ENCODE assay signal across 8 cellular contexts in the genomic region with DNA sequence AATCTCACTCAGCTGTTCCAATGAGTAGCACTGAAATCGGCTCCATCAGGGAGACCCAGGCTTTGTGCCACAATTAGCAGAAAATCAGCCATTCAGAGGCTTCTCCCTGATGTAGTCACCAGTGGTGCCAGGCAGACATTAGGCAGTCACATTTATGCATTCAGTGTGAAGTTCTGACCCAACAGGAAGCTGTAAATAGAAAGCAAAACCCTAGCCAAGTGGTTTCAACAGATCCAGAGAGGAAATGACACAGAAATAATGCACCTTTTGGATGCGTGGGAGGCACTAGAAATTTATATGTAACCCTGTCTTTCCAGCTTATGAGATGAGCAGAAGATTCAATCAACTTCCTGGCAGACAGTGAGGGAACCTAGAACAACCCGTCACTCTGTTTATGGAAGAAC.
A peak's percentile ranks its signal among the peaks of the same experiment; 100 is the strongest.
DNase-seq lines count a peak whose midpoint lies in the region; ATAC-seq and TF ChIP-seq lines count a peak whose summit lies in the region.

No MANE protein-coding gene starts in this region.

- H3K27me3 Mint-ChIP-seq in nephron progenitor cell (ENCODE audit: low read depth, poor library complexity) (no peaks in the 10 kb centered on the region), H9 (ENCODE audit: low read depth) (no peaks in the 10 kb centered on the region; the same call in 1 of the 2 replicates)
- H3K27me3 Mint-ChIP-seq in activated naive CD4-positive, alpha-beta T cell treated with anti-CD3 and anti-CD28 coated beads, Interleukin-2, amount 10 ng/mL, durations not matched to agents 7 days and 5 days: no peaks in the 10 kb centered on the region

- no peak overlapping the region for H3K56ac ChIP-seq in H9 (ENCODE audit: insufficient read length, low read depth, low read length)

- no peak overlapping the region for H3K4me3 ChIP-seq in tibial artery

- H3K9ac ChIP-seq in H9 (ENCODE audit: extremely low read depth, insufficient read length, low read length): no peak overlapping the region

- peaks cover 3% of the 10 kb centered on the region for H3K36me3 Mint-ChIP-seq in nephron progenitor cell (ENCODE audit: low read depth)
- peaks cover 0 to 3% (median 0%) of the 10 kb centered on the region in 3 experiments; a peak in 1 of 7 replicates for H3K36me3 Mint-ChIP-seq in H9 (ENCODE audit: insufficient read depth in 1 of 3, low read depth in 3 of 3)
- H3K36me3 Mint-ChIP-seq in activated naive CD4-positive, alpha-beta T cell treated with anti-CD3 and anti-CD28 coated beads, Interleukin-2, amount 10 ng/mL, durations not matched to agents 7 days and 5 days: no peaks in the 10 kb centered on the region

- H3K9me3 ChIP-seq in tibial artery: no peaks in the 10 kb centered on the region
- H3K9me3 ChIP-seq in H9 (ENCODE audit: control insufficient read depth, low read depth, low read length): no peaks in the 10 kb centered on the region

- no peak overlapping the region for H2BK20ac ChIP-seq in H9 (ENCODE audit: low read depth, low read length, poor library complexity, severe bottlenecking)

- H3K9me3 Mint-ChIP-seq in nephron progenitor cell (peaks cover 15% of the 10 kb centered on the region), H9 (peaks cover 3 to 6% of the 10 kb centered on the region in 2 experiments; a peak in 2 of 5 replicates)
- H3K9me3 Mint-ChIP-seq in activated naive CD4-positive, alpha-beta T cell treated with anti-CD3 and anti-CD28 coated beads, Interleukin-2, amount 10 ng/mL, durations not matched to agents 7 days and 5 days: peaks cover 13% of the 10 kb centered on the region

- no peaks in the 10 kb centered on the region for H3K79me1 ChIP-seq in H9 (ENCODE audit: insufficient read depth, low read depth, low read length, poor library complexity, severe bottlenecking)

- no peak overlapping the region for H3K4ac ChIP-seq in H9 (ENCODE audit: low read depth, low read length)

- CTCF ChIA-PET in activated naive CD4-positive, alpha-beta T cell treated with anti-CD3 and anti-CD28 coated beads, Interleukin-2, amount 10 ng/mL, durations not matched to agents 7 days and 5 days (lab: Charles Lee): no interaction called here

- TF ChIP-seq CTCF in foreskin keratinocyte (conservative IDR thresholded peaks at IDR 0.05): no peak
- no peak for TF ChIP-seq CTCF in tibial artery (IDR thresholded peaks at IDR 0.05)
- TF ChIP-seq CTCF in nephron progenitor cell (IDR thresholded peaks at IDR 0.05): no peak
- no peak for TF ChIP-seq CTCF in H9 (conservative IDR thresholded peaks at IDR 0.05)

- H3K4me1 ChIP-seq in foreskin keratinocyte (peaks cover 22% of the 10 kb centered on the region), tibial artery (peaks cover 0 to 57% (median 12%) of the 10 kb centered on the region in 4 donors), H9 (ENCODE audit: insufficient read depth, low read length) (no peaks in the 10 kb centered on the region)

- H3T11ph ChIP-seq in H9 (ENCODE audit: low read length): no peak overlapping the region

- H4K20me1 ChIP-seq in H9 (ENCODE audit: control insufficient read depth, insufficient read depth, insufficient read length): no peaks in the 10 kb centered on the region

- H3K18ac ChIP-seq in H9 (ENCODE audit: insufficient read length, low read depth, low read length): no peak overlapping the region

- H4K5ac ChIP-seq in H9 (ENCODE audit: insufficient read length, low read depth, low read length): no peak overlapping the region

- H3K23ac ChIP-seq in H9 (ENCODE audit: insufficient read length, low read depth, low read length): no peak overlapping the region

- H3K4me3 Mint-ChIP-seq in nephron progenitor cell (no peak overlapping the region), H9 (no peak overlapping the region)
- no peak overlapping the region for H3K4me3 Mint-ChIP-seq in activated naive CD4-positive, alpha-beta T cell treated with anti-CD3 and anti-CD28 coated beads, Interleukin-2, amount 10 ng/mL, durations not matched to agents 7 days and 5 days

- no peak overlapping the region for H2AFZ ChIP-seq in H9 (ENCODE audit: low read length)

- no peak overlapping the region for H4K8ac ChIP-seq in H9 (replicated peaks; ENCODE audit: insufficient read length, low read depth, low read length)

- H2BK120ac ChIP-seq in H9 (ENCODE audit: low read depth, low read length, poor library complexity, severe bottlenecking): no peak overlapping the region

- H3K27ac Mint-ChIP-seq in nephron progenitor cell: no peak overlapping the region
- H3K27ac Mint-ChIP-seq in H9: no peak overlapping the region
- no peak overlapping the region for H3K27ac Mint-ChIP-seq in activated naive CD4-positive, alpha-beta T cell treated with anti-CD3 and anti-CD28 coated beads, Interleukin-2, amount 10 ng/mL, durations not matched to agents 7 days and 5 days

- H3K79me2 ChIP-seq in H9 (ENCODE audit: insufficient read depth, low read length): no peaks in the 10 kb centered on the region

- no peaks in the 10 kb centered on the region for H3K4me1 Mint-ChIP-seq in nephron progenitor cell
- H3K4me1 Mint-ChIP-seq in H9: peaks cover 6 to 8% of the 10 kb centered on the region in 2 experiments
- H3K4me1 Mint-ChIP-seq in activated naive CD4-positive, alpha-beta T cell treated with anti-CD3 and anti-CD28 coated beads, Interleukin-2, amount 10 ng/mL, durations not matched to agents 7 days and 5 days: no peaks in the 10 kb centered on the region

- intact Hi-C loops in tibial artery (cut with DNase I; ENCODE audit: low total_unique reads): no loop called here

- H3K36me3 ChIP-seq in tibial artery: no peaks in the 10 kb centered on the region

- no peak overlapping the region for H2AK5ac ChIP-seq in H9 (ENCODE audit: insufficient read length, low read length)

- no peak overlapping the region for H3K14ac ChIP-seq in H9 (ENCODE audit: insufficient read depth, low read length)

- no peaks in the 10 kb centered on the region for H3K27me3 ChIP-seq in foreskin keratinocyte
- no peaks in the 10 kb centered on the region for H3K27me3 ChIP-seq in tibial artery
- H3K27me3 ChIP-seq in H9 (ENCODE audit: insufficient read depth, low read length): no peaks in the 10 kb centered on the region

- H2BK5ac ChIP-seq in H9 (ENCODE audit: insufficient read length, low read length): no peak overlapping the region

- no peak overlapping the region for H4K91ac ChIP-seq in H9 (ENCODE audit: insufficient read length, low read depth, low read length)

- no peaks in the 10 kb centered on the region for H3K23me2 ChIP-seq in H9 (ENCODE audit: insufficient read length, low read depth, low read length, poor library complexity, severe bottlenecking)

- no peak overlapping the region for H2BK15ac ChIP-seq in H9 (ENCODE audit: low read depth, low read length)

- H3K4me2 ChIP-seq in H9 (ENCODE audit: insufficient read depth, insufficient read length, low read length): no peak overlapping the region

- DNase-seq in EL (peak; percentile 87), NCI-H460 (ENCODE audit: extremely low read depth, low read depth) (peak; percentile 92), foreskin keratinocyte (peak; percentile 59 to 70), tibial artery (no peak), nephron progenitor cell (no peak), H9 (no peak)
- no peak for DNase-seq in activated naive CD4-positive, alpha-beta T cell treated with anti-CD3 and anti-CD28 coated beads, Interleukin-2, amount 10 ng/mL, durations not matched to agents 7 days and 5 days

- peak; percentile 87 for ATAC-seq in GM21619 (IDR thresholded peaks at IDR 0.05; ENCODE audit: unreplicated experiment)
- ATAC-seq in foreskin keratinocyte: peak; percentile 89

- H3K27ac ChIP-seq in foreskin keratinocyte: peak overlapping the region; percentile 34
- H3K27ac ChIP-seq in tibial artery: peak overlapping the region; percentile 73 to 75
- no peak overlapping the region for H3K27ac ChIP-seq in H9 (ENCODE audit: insufficient read length, low read depth, low read length)

- no peak overlapping the region for H2BK12ac ChIP-seq in H9 (ENCODE audit: insufficient read length, low read depth, low read length)

- WGBS in H9 (ENCODE audit: extremely low coverage, insufficient read length, low lambda C conversion rate): no CpG with 5 or more reads among the region's 3 CpGs

Comparison
In these comparisons a context has a peak if more than half of its experiments do, and no peak if none do; other contexts are left out.
1. DNase-seq: peak in EL (single experiment), NCI-H460 (single experiment) and foreskin keratinocyte (2 of 2); none in tibial artery (0 of 2), nephron progenitor cell (single experiment), H9 (single experiment) and activated naive CD4-positive, alpha-beta T cell treated with anti-CD3 and anti-CD28 coated beads, Interleukin-2, amount 10 ng/mL, durations not matched to agents 7 days and 5 days (single experiment).